ENCODE assay signal across 33 cellular contexts in the genomic region with DNA sequence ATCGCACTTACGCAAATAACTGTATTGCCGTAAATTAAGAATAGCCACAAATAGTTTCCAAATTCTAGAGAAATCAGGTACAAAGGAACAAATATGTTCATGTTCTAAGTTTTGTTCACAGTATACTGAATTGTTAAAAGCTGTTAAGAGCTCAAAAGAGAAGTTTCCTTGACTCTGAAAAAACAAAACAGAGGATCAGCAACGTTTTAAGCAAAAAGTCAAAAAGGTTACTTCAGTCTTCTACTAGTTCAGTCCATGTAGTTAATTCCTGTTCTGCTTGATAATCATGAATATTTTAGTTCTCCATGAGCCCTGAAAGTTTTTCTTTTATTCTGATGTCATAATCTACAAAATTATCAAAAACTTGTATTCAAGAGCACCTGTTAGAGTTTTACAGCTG.
"Had no signal": no experiment of that assay in that cellular context is flagged by ENCODE, and none has a peak within 500 bp of the region (broad histone marks: within the 10 kb centered on the region; RNA-seq: fewer than 3 reads in every experiment).

No MANE protein-coding gene starts in this region.

- H3K4me1 ChIP-seq: adrenal gland, breast epithelium, colonic mucosa, heart left ventricle had no signal

- H3K4me3 Mint-ChIP-seq: activated B cell treated with CpG ODN at 0.5 μM for 24 hours; activated CD4-positive, alpha-beta memory T cell treated with anti-CD3 and anti-CD28 coated beads for 36 hours; activated CD4-positive, alpha-beta T cell treated with anti-CD3 and anti-CD28 coated beads, Interleukin-2, amount 10 ng/mL, durations not matched to agents 24 days and 14 days; activated CD8-positive, alpha-beta memory T cell treated with anti-CD3 and anti-CD28 coated beads, Interleukin-2, amount 10 ng/mL, durations not matched to agents 7 days and 5 days; activated CD8-positive, alpha-beta T cell treated with anti-CD3 and anti-CD28 coated beads, Interleukin-2, amount 10 ng/mL, durations not matched to agents 7 days and 5 days; activated naive CD4-positive, alpha-beta T cell treated with anti-CD3 and anti-CD28 coated beads for 36 hours; activated naive CD4-positive, alpha-beta T cell treated with anti-CD3 and anti-CD28 coated beads, Interleukin-2, amount 50 U/mL, for 24 hours; activated naive CD8-positive, alpha-beta T cell treated with anti-CD3 and anti-CD28 coated beads for 36 hours; activated naive CD8-positive, alpha-beta T cell treated with anti-CD3 and anti-CD28 coated beads, Interleukin-2, amount 50 U/mL, for 24 hours; activated T-helper 1 cell treated with anti-CD3 and anti-CD28 coated beads, Interleukin-12 subunit alpha, Interleukin-12 subunit beta, Interleukin-2, Interleukin-4 antibody, amounts not matched to agents 30 ng/mL and 10 ng/mL and 1 ng/mL, durations not matched to agents 14 hours and 24 hours and 36 hours; brain; T-helper 1 cell treated with Interleukin-12 subunit alpha and Interleukin-12 subunit beta and Interleukin-4 antibody, amounts not matched to agents 30 μg/mL and 1 μg/mL, for 36 hours; T-helper 2 cell treated with Interferon-gamma antibody and Interleukin-4, amounts not matched to agents 5 μg/mL and 100 μg/mL, for 36 hours had no signal

- H3K36me3 Mint-ChIP-seq: brain had no signal

- ATAC-seq: activated CD4-positive, CD25-positive, alpha-beta regulatory T cell treated with anti-CD3 and anti-CD28 coated beads, Interleukin-2, amount 50 U/mL, for 24 hours; activated CD8-positive, alpha-beta memory T cell treated with anti-CD3 and anti-CD28 coated beads, Interleukin-2, amount 10 ng/mL, durations not matched to agents 7 days and 5 days; activated CD8-positive, alpha-beta T cell treated with anti-CD3 and anti-CD28 coated beads, Interleukin-2, amount 10 ng/mL, durations not matched to agents 7 days and 5 days; activated naive CD8-positive, alpha-beta T cell treated with anti-CD3 and anti-CD28 coated beads, Interleukin-2, amount 50 U/mL, for 24 hours; esophagus mucosa; heart left ventricle had no signal

- H3K4me3 ChIP-seq: adrenal gland, breast epithelium, cardiac muscle cell, colonic mucosa, heart left ventricle had no signal

- H3K9me3 Mint-ChIP-seq: activated naive CD4-positive, alpha-beta T cell treated with anti-CD3 and anti-CD28 coated beads, Interleukin-2, amount 50 U/mL, for 24 hours had no signal

- H3K27me3 ChIP-seq: adrenal gland, breast epithelium, cardiac muscle cell, colonic mucosa, heart left ventricle had no signal

- H3K27me3 Mint-ChIP-seq: activated CD4-positive, alpha-beta T cell treated with anti-CD3 and anti-CD28 coated beads, Interleukin-2, amount 10 ng/mL, durations not matched to agents 24 days and 14 days; activated naive CD4-positive, alpha-beta T cell treated with anti-CD3 and anti-CD28 coated beads, Interleukin-2, amount 50 U/mL, for 24 hours had no signal

- H3K27ac Mint-ChIP-seq: activated B cell treated with CpG ODN at 0.5 μM for 24 hours; activated CD4-positive, alpha-beta memory T cell treated with anti-CD3 and anti-CD28 coated beads for 36 hours; activated CD4-positive, alpha-beta T cell treated with anti-CD3 and anti-CD28 coated beads, Interleukin-2, amount 10 ng/mL, durations not matched to agents 24 days and 14 days; activated CD8-positive, alpha-beta memory T cell treated with anti-CD3 and anti-CD28 coated beads, Interleukin-2, amount 10 ng/mL, durations not matched to agents 7 days and 5 days; activated CD8-positive, alpha-beta T cell treated with anti-CD3 and anti-CD28 coated beads, Interleukin-2, amount 10 ng/mL, durations not matched to agents 7 days and 5 days; activated naive CD4-positive, alpha-beta T cell treated with anti-CD3 and anti-CD28 coated beads for 36 hours; activated naive CD4-positive, alpha-beta T cell treated with anti-CD3 and anti-CD28 coated beads, Interleukin-2, amount 50 U/mL, for 24 hours; activated naive CD8-positive, alpha-beta T cell treated with anti-CD3 and anti-CD28 coated beads for 36 hours; activated naive CD8-positive, alpha-beta T cell treated with anti-CD3 and anti-CD28 coated beads, Interleukin-2, amount 50 U/mL, for 24 hours; activated T-helper 1 cell treated with anti-CD3 and anti-CD28 coated beads, Interleukin-12 subunit alpha, Interleukin-12 subunit beta, Interleukin-2, Interleukin-4 antibody, amounts not matched to agents 30 ng/mL and 10 ng/mL and 1 ng/mL, durations not matched to agents 14 hours and 24 hours and 36 hours; activated T-helper 2 cell treated with anti-CD3 and anti-CD28 coated beads, Interferon-gamma antibody, Interleukin-2, Interleukin-4, amounts not matched to agents 10 μg/mL and 5 μg/mL and 100 μg/mL, durations not matched to agents 14 hours and 24 hours and 36 hours; brain; T-helper 1 cell treated with Interleukin-12 subunit alpha and Interleukin-12 subunit beta and Interleukin-4 antibody, amounts not matched to agents 30 μg/mL and 1 μg/mL, for 36 hours; T-helper 2 cell treated with Interferon-gamma antibody and Interleukin-4, amounts not matched to agents 5 μg/mL and 100 μg/mL, for 36 hours had no signal

- H3K36me3 ChIP-seq: adrenal gland, breast epithelium, cardiac muscle cell, colonic mucosa, heart left ventricle, WERI-Rb-1 had no signal

- H3K27ac ChIP-seq: adrenal gland, breast epithelium, cardiac muscle cell, colonic mucosa, heart left ventricle, WERI-Rb-1 had no signal

- H3K4me1 Mint-ChIP-seq: activated CD4-positive, alpha-beta T cell treated with anti-CD3 and anti-CD28 coated beads, Interleukin-2, amount 10 ng/mL, durations not matched to agents 24 days and 14 days; activated CD8-positive, alpha-beta memory T cell treated with anti-CD3 and anti-CD28 coated beads, Interleukin-2, amount 10 ng/mL, durations not matched to agents 7 days and 5 days; activated naive CD4-positive, alpha-beta T cell treated with anti-CD3 and anti-CD28 coated beads, Interleukin-2, amount 50 U/mL, for 24 hours; activated naive CD8-positive, alpha-beta T cell treated with anti-CD3 and anti-CD28 coated beads for 36 hours; activated naive CD8-positive, alpha-beta T cell treated with anti-CD3 and anti-CD28 coated beads, Interleukin-2, amount 50 U/mL, for 24 hours; brain had no signal

- DNase-seq: activated B cell treated with CpG ODN at 0.5 μM for 24 hours; activated CD4-positive, alpha-beta memory T cell treated with anti-CD3 and anti-CD28 coated beads for 36 hours; activated CD4-positive, alpha-beta T cell treated with anti-CD3 and anti-CD28 coated beads, Interleukin-2, amount 10 ng/mL, durations not matched to agents 24 days and 14 days; activated CD8-positive, alpha-beta memory T cell treated with anti-CD3 and anti-CD28 coated beads, Interleukin-2, amount 10 ng/mL, durations not matched to agents 7 days and 5 days; activated CD8-positive, alpha-beta memory T cell treated with anti-CD3 and anti-CD28 coated beads, Interleukin-2, amount 50 U/mL, for 4 hours; activated CD8-positive, alpha-beta T cell treated with anti-CD3 and anti-CD28 coated beads, Interleukin-2, amount 10 ng/mL, durations not matched to agents 7 days and 5 days; activated effector memory CD4-positive, alpha-beta T cell treated with anti-CD3 and anti-CD28 coated beads, Interleukin-2, amount 50 U/mL, for 16 hours; activated naive CD4-positive, alpha-beta T cell treated with anti-CD3 and anti-CD28 coated beads for 36 hours; activated naive CD8-positive, alpha-beta T cell treated with anti-CD3 and anti-CD28 coated beads for 36 hours; activated naive CD8-positive, alpha-beta T cell treated with anti-CD3 and anti-CD28 coated beads, Interleukin-2, amount 50 U/mL, for 24 hours; activated T-cell treated with anti-CD3 and anti-CD28 coated beads, Interleukin-2, amount 50 U/mL, for 1 hour; activated T-cell treated with anti-CD3 and anti-CD28 coated beads, Interleukin-2, amount 50 U/mL, for 48 hours; adrenal gland; amygdala; aorta; central memory CD4-positive, alpha-beta T cell; cerebellar nuclear complex; colonic mucosa; effector CD8-positive, alpha-beta T cell; foreskin fibroblast; heart left ventricle; T1000; WERI-Rb-1 had no signal
